10 cellular contexts compared by ENCODE assay signal in genomic region chr5:16539169-16539666, GRCh38.
DNase-seq lines count a peak whose midpoint lies in the region; ATAC-seq and TF ChIP-seq lines count a peak whose summit lies in the region.
"Had no signal": no experiment of that assay in that cellular context is flagged by ENCODE, and none has a peak within 500 bp of the region (broad histone marks: within the 10 kb centered on the region; RNA-seq: fewer than 3 reads in every experiment).

No MANE protein-coding gene starts in this region.

- H4K20me1 ChIP-seq in osteoblast (ENCODE audit: insufficient read depth, low read length): no peaks in the 10 kb centered on the region

- H3K27ac ChIP-seq in RWPE2 (ENCODE audit: poor library complexity, severe bottlenecking) (peak overlapping the region; percentile 49), osteoblast (ENCODE audit: low read depth, low read length) (peak overlapping the region; percentile 83)

- peak; percentile 94 for DNase-seq in AG08395 (ENCODE audit: low spot score)
- no peak for DNase-seq in RWPE2 (ENCODE audit: low spot score)
- DNase-seq in fibroblast of peridontal ligament (ENCODE audit: extremely low read depth): peak; percentile 74
- DNase-seq in osteoblast (ENCODE audit: insufficient read length, low spot score, missing footprints): peak; percentile 94
- no peak for DNase-seq in NCI-H524 treated with DMSO at 0.1 percent for 48 hours (lab: John Stamatoyannopoulos, UW)
- DNase-seq in NCI-H2107 (lab: John Stamatoyannopoulos, UW): no peak
- DNase-seq in NCI-H510A (lab: John Stamatoyannopoulos, UW): no peak
- no peak for DNase-seq in cortex of kidney (lab: John Stamatoyannopoulos, UW)
- DNase-seq: CD4-positive, CD25-positive, alpha-beta regulatory T cell had no signal

- H3K4me1 ChIP-seq in RWPE2 (ENCODE audit: insufficient read depth, poor library complexity, severe bottlenecking): peaks cover 23% of the 10 kb centered on the region
- H3K4me1 ChIP-seq in osteoblast (ENCODE audit: insufficient read depth, low read length): peaks cover 20% of the 10 kb centered on the region

- H3K36me3 ChIP-seq in RWPE2 (ENCODE audit: low read depth) (no peaks in the 10 kb centered on the region), osteoblast (ENCODE audit: insufficient read depth, low read length) (no peaks in the 10 kb centered on the region)

- H3K27me3 ChIP-seq in RWPE2 (ENCODE audit: insufficient read depth, poor library complexity, severe bottlenecking) (no peaks in the 10 kb centered on the region), osteoblast (ENCODE audit: insufficient read depth, low read length) (no peaks in the 10 kb centered on the region)

- peak overlapping the region; percentile 50 for H2AFZ ChIP-seq in osteoblast (ENCODE audit: low read length)

- ATAC-seq in RWPE2 (ENCODE audit: low read depth): peak; percentile 62
- ATAC-seq: activated CD4-positive, CD25-positive, alpha-beta regulatory T cell treated with anti-CD3 and anti-CD28 coated beads, Interleukin-2, amount 50 U/mL, for 24 hours had no signal

- no peak overlapping the region for H3K4me3 ChIP-seq in RWPE2 (ENCODE audit: severe bottlenecking)
- no peak overlapping the region for H3K4me3 ChIP-seq in osteoblast (ENCODE audit: insufficient read depth, low read length)

- H3K79me2 ChIP-seq in osteoblast (ENCODE audit: insufficient read depth, low read length): no peaks in the 10 kb centered on the region

- no peak for TF ChIP-seq CTCF in RWPE2 (IDR thresholded peaks at IDR 0.05; ENCODE audit: poor library complexity, severe bottlenecking)
- no peak for TF ChIP-seq CTCF in osteoblast (IDR thresholded peaks at IDR 0.05; ENCODE audit: extremely low read depth, low read depth, low read length)

- H3K4me2 ChIP-seq in osteoblast (ENCODE audit: insufficient read depth, low read length): peak overlapping the region; percentile 33

- H3K9me3 ChIP-seq in RWPE2 (ENCODE audit: severe bottlenecking) (no peaks in the 10 kb centered on the region), osteoblast (ENCODE audit: low read depth, low read length) (no peaks in the 10 kb centered on the region)

Comparison
In these comparisons a context has a peak if more than half of its experiments do, and no peak if none do; other contexts are left out.
1. DNase-seq: peak in AG08395 (single experiment), fibroblast of peridontal ligament (single experiment) and osteoblast (single experiment); none in RWPE2 (single experiment), NCI-H524 treated with DMSO at 0.1 percent for 48 hours (single experiment), NCI-H2107 (single experiment), NCI-H510A (single experiment) and cortex of kidney (single experiment).